In genomic region chr11:17077240-17077519, GRCh38 we compare ENCODE assay signal across 8 cellular contexts. TPM values are rescaled to one million over a fixed set of nuclear protein-coding genes. Genes with fewer than 3 reads are reported as not detected.
DNase-seq lines count a peak whose midpoint lies in the region; ATAC-seq and TF ChIP-seq lines count a peak whose summit lies in the region.

No MANE protein-coding gene starts in this region.

- peak; percentile 45 to 49 for ATAC-seq in naive thymus-derived CD8-positive, alpha-beta T cell

- peak overlapping the region; percentile 97 to 99 (median 98) for H3K4me3 Mint-ChIP-seq in naive thymus-derived CD8-positive, alpha-beta T cell

- DNase-seq in GM12864 (ENCODE audit: low read depth): no peak
- DNase-seq in H7: no peak
- no peak for DNase-seq in OCI-LY7 (ENCODE audit: low spot score)
- DNase-seq in naive thymus-derived CD8-positive, alpha-beta T cell: no peak
- DNase-seq in EL: no peak
- DNase-seq in GM19238 (ENCODE audit: insufficient read length, low spot score): no peak
- DNase-seq in DMS153 treated with DMSO at 0.1 percent for 48 hours (lab: John Stamatoyannopoulos, UW; ENCODE audit: unreplicated experiment): no peak

- BruUV-seq in OCI-LY7 (replicated peaks; lab: Mats Ljungman, UMichigan): no TSS peak

- H3K9me2 ChIP-seq in OCI-LY7 (ENCODE audit: insufficient read depth, low read length): no peaks in the 10 kb centered on the region

- H3K4me3 ChIP-seq in GM12864 (ENCODE audit: low read depth, low read length): peak overlapping the region; percentile 85
- H3K4me3 ChIP-seq in H7 (ENCODE audit: insufficient read depth, low read depth, low read length): peak overlapping the region; percentile 100
- peak overlapping the region; percentile 84 for H3K4me3 ChIP-seq in OCI-LY7 (ENCODE audit: low read depth, low read length, poor library complexity, severe bottlenecking)
- peak overlapping the region; percentile 95 for H3K4me3 ChIP-seq in endocrine pancreas (ENCODE audit: control insufficient read depth, insufficient read depth, low read length)

- H3K9me3 ChIP-seq in OCI-LY7 (ENCODE audit: low read length) (no peaks in the 10 kb centered on the region), endocrine pancreas (ENCODE audit: control insufficient read depth, low read length) (no peaks in the 10 kb centered on the region)

- no peak overlapping the region; the same call in 1 of the 2 replicates for H2AFZ ChIP-seq in OCI-LY7 (ENCODE audit: low read length)

- POLR2A ChIA-PET in OCI-LY7 (lab: Charles Lee): interaction anchor here (1.1 to 2.3 kb wide), 5 partner anchors 15 to 199 kb away, joined by 3 to 36 read pairs (median 9); partner anchors contain the start of gene PIK3C2A
- POLR2A ChIA-PET in naive thymus-derived CD8-positive, alpha-beta T cell (lab: Charles Lee): interaction anchor here (0.6 to 1.7 kb wide), 10 partner anchors 10 to 1319 kb away, joined by 3 to 14 read pairs (median 4); partner anchors contain the start of genes C11orf58, LDHA, NUCB2 and PIK3C2A

- peaks cover 23 to 44% (median 40%) of the 10 kb centered on the region in 4 donors for H3K4me1 Mint-ChIP-seq in naive thymus-derived CD8-positive, alpha-beta T cell

- peaks cover 20% of the 10 kb centered on the region for H3K36me3 ChIP-seq in H7 (replicated peaks; ENCODE audit: control insufficient read depth, insufficient read depth, low read length)
- peaks cover 54% of the 10 kb centered on the region for H3K36me3 ChIP-seq in OCI-LY7 (ENCODE audit: insufficient read depth, low read length)
- no peaks in the 10 kb centered on the region for H3K36me3 ChIP-seq in endocrine pancreas (ENCODE audit: control insufficient read depth, insufficient read depth, low read length)

- no peaks in the 10 kb centered on the region for H3K9me3 Mint-ChIP-seq in naive thymus-derived CD8-positive, alpha-beta T cell

- CTCF ChIA-PET in OCI-LY7 (lab: Charles Lee; ENCODE audit: unreplicated experiment): no interaction called here

- TF ChIP-seq CTCF in GM12864 (IDR thresholded peaks at IDR 0.05; ENCODE audit: low read depth, low read length, missing control alignments): no peak
- TF ChIP-seq CTCF in OCI-LY7 (conservative IDR thresholded peaks at IDR 0.05; ENCODE audit: low read length): no peak

- peak overlapping the region; percentile 97 for H3K9ac ChIP-seq in endocrine pancreas (ENCODE audit: control insufficient read depth, insufficient read depth, low read length)

- peaks cover 18% of the 10 kb centered on the region for H4K20me1 ChIP-seq in OCI-LY7 (ENCODE audit: insufficient read depth, low read length)

- intact Hi-C loops in OCI-LY7 (cut with micrococcal nuclease; ENCODE audit: unreplicated experiment): loop anchor here (1.0 to 5.0 kb wide), 3 partner anchors 132 to 276 kb away; partner anchors contain the start of gene NUCB2

- peak overlapping the region; percentile 69 for H3K27ac ChIP-seq in OCI-LY7 (ENCODE audit: low read depth, low read length, poor library complexity, severe bottlenecking)

- peaks cover 24% of the 10 kb centered on the region for H3K4me1 ChIP-seq in OCI-LY7 (ENCODE audit: insufficient read depth, low read length, poor library complexity, severe bottlenecking)
- H3K4me1 ChIP-seq in endocrine pancreas (ENCODE audit: control insufficient read depth, insufficient read depth, low read length): peaks cover 9% of the 10 kb centered on the region

- H3K27me3 ChIP-seq in H7 (ENCODE audit: control insufficient read depth, insufficient read depth, low read length) (no peaks in the 10 kb centered on the region), endocrine pancreas (ENCODE audit: control insufficient read depth, insufficient read depth, low read length) (no peaks in the 10 kb centered on the region)

- H3K36me3 Mint-ChIP-seq in naive thymus-derived CD8-positive, alpha-beta T cell: peaks cover 0 to 42% (median 16%) of the 10 kb centered on the region in 3 donors

- peak overlapping the region; percentile 90 to 99 (median 98) for H3K27ac Mint-ChIP-seq in naive thymus-derived CD8-positive, alpha-beta T cell

- peak overlapping the region; percentile 78 for H3K4me2 ChIP-seq in OCI-LY7 (ENCODE audit: low read length)

- no peaks in the 10 kb centered on the region for H3K27me3 Mint-ChIP-seq in naive thymus-derived CD8-positive, alpha-beta T cell

- peaks cover 43% of the 10 kb centered on the region for H3K79me2 ChIP-seq in OCI-LY7 (ENCODE audit: insufficient read depth, low read depth, low read length)

RNA-seq across cellular contexts. Expression of gene RPS13, which starts 0.3 kb away (rescaled TPM):
- 1,394 and 1,544 TPM in 2 replicates for total RNA-seq in H7 (2014; rRNA removed; shearing (Covaris generic))
- total RNA-seq in OCI-LY7 (2014; rRNA removed; shearing (Covaris generic)): 1,576 and 1,911 TPM in 2 replicates
- total RNA-seq in OCI-LY7 (2022): 1,540 and 1,556 TPM in 2 replicates
- total RNA-seq in naive thymus-derived CD8-positive, alpha-beta T cell: 1,000 to 10,000 TPM; 2,203 to 2,299 TPM
- polyA plus RNA-seq in naive thymus-derived CD8-positive, alpha-beta T cell: 1,000 to 10,000 TPM; 2,659 to 3,144 (median 3,037) TPM
